Comparison of ENCODE assay signal across 8 cellular contexts in the genomic region with DNA sequence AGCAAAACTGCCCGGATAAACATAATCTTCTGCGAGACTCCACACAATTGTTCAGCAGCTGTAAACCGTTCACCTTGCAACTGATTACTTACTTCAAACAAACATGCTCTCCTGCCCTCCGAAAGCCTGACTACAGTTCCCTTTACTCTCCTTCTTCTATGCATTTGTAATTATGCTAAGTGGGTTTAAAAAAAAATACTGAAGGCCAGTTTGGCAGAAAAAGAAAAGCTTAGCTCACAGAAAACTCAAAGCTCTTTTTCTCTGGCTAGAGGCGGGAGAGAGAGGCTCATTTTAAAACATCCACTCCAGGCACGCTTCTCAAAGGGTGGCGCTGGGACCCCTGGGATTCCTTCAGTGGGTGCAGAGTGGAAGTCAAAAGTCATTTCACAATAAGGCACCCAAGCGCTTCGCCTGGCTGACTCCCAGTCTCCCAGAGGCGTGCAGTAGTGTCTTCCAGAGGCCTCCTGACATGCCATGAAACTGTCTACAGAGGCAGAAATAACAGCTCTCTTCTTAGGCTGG. TPM values are rescaled to one million over a fixed set of nuclear protein-coding genes. Genes with fewer than 3 reads are reported as not detected.
A peak's percentile ranks its signal among the peaks of the same experiment; 100 is the strongest.
DNase-seq lines count a peak whose midpoint lies in the region; ATAC-seq and TF ChIP-seq lines count a peak whose summit lies in the region.

No MANE protein-coding gene starts in this region.

- no peak for ATAC-seq in activated T-helper 17 cell treated with anti-CD3 and anti-CD28 coated beads, Interleukin-2, amount 50 U/mL, for 72 hours (replicated peaks)
- no peak for ATAC-seq in GM18870 (IDR thresholded peaks at IDR 0.05; ENCODE audit: unreplicated experiment)

- DNase-seq in GM13977 (ENCODE audit: low spot score) (peak; percentile 31), cardiac septum (ENCODE audit: low spot score) (peak; percentile 75), renal cortical epithelial cell (ENCODE audit: low read depth) (peak; percentile 60), NCI-H146 (lab: John Stamatoyannopoulos, UW) (no peak), H4 (ENCODE audit: low spot score) (no peak), NCI-H2107 (lab: John Stamatoyannopoulos, UW) (no peak)

- H3K27ac Mint-ChIP-seq in activated T-helper 17 cell treated with anti-CD3 and anti-CD28 coated beads, Interleukin-2, amount 50 U/mL, for 72 hours: peak overlapping the region; percentile 85

- peak overlapping the region; percentile 86 for H3K4me3 Mint-ChIP-seq in activated T-helper 17 cell treated with anti-CD3 and anti-CD28 coated beads, Interleukin-2, amount 50 U/mL, for 72 hours

- peaks cover 41% of the 10 kb centered on the region for H3K36me3 Mint-ChIP-seq in activated T-helper 17 cell treated with anti-CD3 and anti-CD28 coated beads, Interleukin-2, amount 50 U/mL, for 72 hours (ENCODE audit: low read depth)

- TF ChIP-seq CTCF in GM13977 (IDR thresholded peaks at IDR 0.05; ENCODE audit: extremely low read depth, insufficient read depth, missing control alignments): no peak

- H3K27me3 Mint-ChIP-seq in activated T-helper 17 cell treated with anti-CD3 and anti-CD28 coated beads, Interleukin-2, amount 50 U/mL, for 72 hours: no peaks in the 10 kb centered on the region

- no peaks in the 10 kb centered on the region for H3K9me3 Mint-ChIP-seq in activated T-helper 17 cell treated with anti-CD3 and anti-CD28 coated beads, Interleukin-2, amount 50 U/mL, for 72 hours

- intact Hi-C loops in cardiac septum (cut with DNase I): loop anchor here (5.0 kb wide), 1 partner anchor 157 kb away; no protein-coding TSS in a partner anchor

- in situ Hi-C loops in GM13977 (cut with MboI; ENCODE audit: low pct_unique_long_range_greater_than_20kb, low sequenced_read_pairs, unreplicated experiment): no loop called here

- H3K4me1 Mint-ChIP-seq in activated T-helper 17 cell treated with anti-CD3 and anti-CD28 coated beads, Interleukin-2, amount 50 U/mL, for 72 hours: peaks cover 13% of the 10 kb centered on the region

RNA-seq across cellular contexts. Expression of gene DHRSX, which starts 1.9 kb away (rescaled TPM):
- total RNA-seq in activated T-helper 17 cell treated with anti-CD3 and anti-CD28 coated beads, Interleukin-2, amount 50 U/mL, for 72 hours: 10 to 100 TPM; 19.6 to 21.6 TPM
- total RNA-seq in cardiac septum (24.9 TPM), renal cortical epithelial cell (16.0 and 29.9 TPM in 2 replicates)
- total RNA-seq in H4 (2014; rRNA removed; shearing (Covaris generic)): 28.2 and 37.1 TPM in 2 replicates

RNA-seq across cellular contexts. Expression of gene ZBED1, which starts 1.9 kb away (rescaled TPM):
- total RNA-seq in activated T-helper 17 cell treated with anti-CD3 and anti-CD28 coated beads, Interleukin-2, amount 50 U/mL, for 72 hours: 10 to 100 TPM; 27.4 to 37.6 TPM
- total RNA-seq in cardiac septum (45.1 TPM), renal cortical epithelial cell (45.8 and 75.3 TPM in 2 replicates)
- total RNA-seq in H4 (2014; rRNA removed; shearing (Covaris generic)): 27.3 and 37.8 TPM in 2 replicates

Comparison
In these comparisons a context has a peak if more than half of its experiments do, and no peak if none do; other contexts are left out.
1. DNase-seq: peak in GM13977 (single experiment), cardiac septum (single experiment) and renal cortical epithelial cell (single experiment); none in NCI-H146 (single experiment), H4 (single experiment) and NCI-H2107 (single experiment).